ENCODE assay signal across 9 cellular contexts in genomic region chr11:63920870-63921417, GRCh38. TPM values are rescaled to one million over a fixed set of nuclear protein-coding genes. Genes with fewer than 3 reads are reported as not detected.
DNase-seq lines count a peak whose midpoint lies in the region; ATAC-seq and TF ChIP-seq lines count a peak whose summit lies in the region.
"Had no signal": no experiment of that assay in that cellular context is flagged by ENCODE, and none has a peak within 500 bp of the region (broad histone marks: within the 10 kb centered on the region; RNA-seq: fewer than 3 reads in every experiment).

No MANE protein-coding gene starts in this region.

- H3K27me3 Mint-ChIP-seq in glutamatergic neuron (ENCODE audit: unreplicated experiment): peaks cover 16% of the 10 kb centered on the region

- H3K36me3 Mint-ChIP-seq in glutamatergic neuron (ENCODE audit: unreplicated experiment): no peaks in the 10 kb centered on the region

- peak overlapping the region; percentile 85 for H3K27ac Mint-ChIP-seq in glutamatergic neuron (ENCODE audit: unreplicated experiment)

- TF ChIP-seq RAD21 in SK-N-SH (IDR thresholded peaks at IDR 0.05; ENCODE audit: low read length): no peak

- DNase-seq in SK-N-SH (no peak), activated T-cell treated with anti-CD3 and anti-CD28 coated beads for 1 hour (ENCODE audit: low read depth) (peak; percentile 31), glutamatergic neuron (peak; percentile 68), NCI-H2171 treated with DMSO at 0.1 percent for 48 hours (lab: John Stamatoyannopoulos, UW) (no peak), NCI-H1694 treated with DMSO at 0.1 percent for 48 hours (lab: John Stamatoyannopoulos, UW) (no peak), HPDE6-E6E7 (ENCODE audit: extremely low spot score) (no peak)
- DNase-seq in stimulated activated CD4-positive, alpha-beta T cell treated with anti-CD3 and anti-CD28 coated beads, Interleukin-4, amount 100 ng/mL, for 4 hours: peak; percentile 23 to 40

- CTCF ChIA-PET in SK-N-SH (lab: Yijun Ruan, JAX): interaction anchor here (1.0 to 1.5 kb wide), 4 partner anchors 13 to 83 kb away, joined by 3 to 4 read pairs (median 4); no protein-coding TSS in a partner anchor

- H3K79me2 ChIP-seq in SK-N-SH (ENCODE audit: insufficient read depth): no peaks in the 10 kb centered on the region

- peaks cover 10% of the 10 kb centered on the region for H3K4me1 Mint-ChIP-seq in glutamatergic neuron (ENCODE audit: low read depth, unreplicated experiment)

- no peaks in the 10 kb centered on the region for H3K9me2 ChIP-seq in SK-N-SH

- H3K27ac ChIP-seq in SK-N-SH (ENCODE audit: low read depth in 2 of 2, low read length in 1 of 2): no peak overlapping the region; a peak in 1 of 4 replicates

- H4K20me1 ChIP-seq in SK-N-SH (ENCODE audit: insufficient read depth): no peaks in the 10 kb centered on the region

- no peak overlapping the region for H2AFZ ChIP-seq in SK-N-SH (ENCODE audit: low read depth)

- no peak overlapping the region for H3K4me2 ChIP-seq in SK-N-SH

- no peak for TF ChIP-seq EP300 in SK-N-SH (IDR thresholded peaks at IDR 0.05; ENCODE audit: borderline replicate concordance in 1 of 2, low read depth in 1 of 2, low read length in 1 of 2)

- no peak overlapping the region; a peak in 1 of 4 replicates for H3K4me3 ChIP-seq in SK-N-SH (ENCODE audit: low read depth in 2 of 2, low read length in 1 of 2)
- H3K4me3 ChIP-seq: BLaER1 treated with 17β-estradiol and CSF1 and Interleukin-3, amounts not matched to agents 10 nM and 100 nM had no signal

- H3K4me3 Mint-ChIP-seq in glutamatergic neuron (ENCODE audit: unreplicated experiment): peak overlapping the region; percentile 79

- no peaks in the 10 kb centered on the region for H3K27me3 ChIP-seq in SK-N-SH (ENCODE audit: insufficient read depth)
- H3K27me3 ChIP-seq: BLaER1 treated with 17β-estradiol and CSF1 and Interleukin-3, amounts not matched to agents 10 nM and 100 nM had no signal

- no peaks in the 10 kb centered on the region for H3K36me3 ChIP-seq in SK-N-SH (replicated peaks in 1 of 2; ENCODE audit: control insufficient read depth in 1 of 2, insufficient read depth in 2 of 2, low read length in 1 of 2)
- H3K36me3 ChIP-seq: BLaER1 treated with 17β-estradiol and CSF1 and Interleukin-3, amounts not matched to agents 10 nM and 100 nM had no signal

- peaks cover 12% of the 10 kb centered on the region for H3K9me3 Mint-ChIP-seq in glutamatergic neuron (ENCODE audit: unreplicated experiment)

- POLR2A ChIA-PET in SK-N-SH (lab: Yijun Ruan, JAX): interaction anchor here (0.6 kb wide), 1 partner anchor 11 kb away, joined by 4 read pairs; no protein-coding TSS in a partner anchor

- no peak for ATAC-seq in SK-N-SH treated with all-trans-retinoic acid at 6 μM for 48 hours

- no peaks in the 10 kb centered on the region for H3F3A ChIP-seq in SK-N-SH (replicated peaks; ENCODE audit: insufficient read depth)

- TF ChIP-seq CTCF in SK-N-SH (IDR thresholded peaks at IDR 0.05) (peak; percentile 21), glutamatergic neuron (IDR thresholded peaks at IDR 0.05; ENCODE audit: partially characterized antibody, unreplicated experiment) (peak; percentile 62)

- WGBS in SK-N-SH (ENCODE audit: low lambda C conversion rate): 88% methylated on average over 10 of the region's 15 CpGs

- peaks cover 4 to 31% of the 10 kb centered on the region in 2 experiments; a peak in 3 of 4 replicates for H3K4me1 ChIP-seq in SK-N-SH (ENCODE audit: control insufficient read depth in 1 of 2, insufficient read depth in 2 of 2, low read depth in 1 of 2, low read length in 1 of 2)

- H3K9me3 ChIP-seq in SK-N-SH: no peaks in the 10 kb centered on the region
- H3K9me3 ChIP-seq: BLaER1 treated with 17β-estradiol and CSF1 and Interleukin-3, amounts not matched to agents 10 nM and 100 nM had no signal

- H3K9ac ChIP-seq in SK-N-SH: no peak overlapping the region

TF ChIP-seq in SK-N-SH, 30 proteins besides CTCF, POLR2A, EP300 and RAD21:
- TF ChIP-seq CHD2 (IDR thresholded peaks at IDR 0.05; ENCODE audit: low read length, partially characterized antibody) (no peak), YY1 (IDR thresholded peaks at IDR 0.05; ENCODE audit: low read depth) (no peak), RXRA (IDR thresholded peaks at IDR 0.05; ENCODE audit: borderline replicate concordance, low read depth) (no peak), IRF3 (IDR thresholded peaks at IDR 0.05; ENCODE audit: low read depth, low read length) (no peak), USF1 (IDR thresholded peaks at IDR 0.05; ENCODE audit: borderline replicate concordance, low read depth) (no peak), TCF12 (IDR thresholded peaks at IDR 0.05) (no peak), GABPA (IDR thresholded peaks at IDR 0.05; ENCODE audit: low read depth) (no peak), FOSL2 (IDR thresholded peaks at IDR 0.05; ENCODE audit: borderline replicate concordance, low read depth) (no peak), NFIC (IDR thresholded peaks at IDR 0.05; ENCODE audit: borderline replicate concordance) (no peak), MAX (IDR thresholded peaks at IDR 0.05; ENCODE audit: low read depth) (no peak), FOXM1 (IDR thresholded peaks at IDR 0.05; ENCODE audit: low read depth) (no peak)

TF ChIP-seq in SK-N-SH treated with all-trans-retinoic acid at 6 μM for 48 hours, 23 proteins besides CTCF, POLR2A, EP300 and RAD21:
- no peak for TF ChIP-seq ARNTL (CRISPR knock-in tag; IDR thresholded peaks at IDR 0.05; ENCODE audit: borderline replicate concordance, low read depth)

RNA-seq across cellular contexts. Expression of gene RCOR2, which starts 4.0 kb away (rescaled TPM):
- 1.1 and 1.4 TPM in 2 replicates for polyA plus RNA-seq in SK-N-SH (2012; rRNA removed)
- 0.85 and 1.4 TPM in 2 replicates for polyA plus RNA-seq in SK-N-SH (2012; cell fraction: cytosol; rRNA removed)
- polyA plus RNA-seq in SK-N-SH (2012; cell fraction: nucleus; rRNA removed): 1.8 and 2.6 TPM in 2 replicates
- total RNA-seq in glutamatergic neuron (ENCODE audit: unreplicated experiment): 286 TPM

RNA-seq across cellular contexts. Expression of gene NAA40, which starts 17.9 kb away (rescaled TPM):
- polyA plus RNA-seq in SK-N-SH (2012; rRNA removed): 33.0 and 36.3 TPM in 2 replicates
- 21.4 and 26.3 TPM in 2 replicates for polyA plus RNA-seq in SK-N-SH (2012; cell fraction: cytosol; rRNA removed)
- polyA plus RNA-seq in SK-N-SH (2012; cell fraction: nucleus; rRNA removed): 137 and 147 TPM in 2 replicates
- total RNA-seq in glutamatergic neuron (ENCODE audit: unreplicated experiment): 68.0 TPM

RNA-seq across cellular contexts. Expression of gene COX8A, which starts 53.5 kb away (rescaled TPM):
- polyA plus RNA-seq in SK-N-SH (2012; rRNA removed): 597 and 824 TPM in 2 replicates
- 313 and 507 TPM in 2 replicates for polyA plus RNA-seq in SK-N-SH (2012; cell fraction: cytosol; rRNA removed)
- polyA plus RNA-seq in SK-N-SH (2012; cell fraction: nucleus; rRNA removed): 180 and 321 TPM in 2 replicates
- 289 TPM for total RNA-seq in glutamatergic neuron (ENCODE audit: unreplicated experiment)

Comparison
In these comparisons a context has a peak if more than half of its experiments do, and no peak if none do; other contexts are left out.
1. DNase-seq: peak in activated T-cell treated with anti-CD3 and anti-CD28 coated beads for 1 hour (single experiment), glutamatergic neuron (single experiment) and stimulated activated CD4-positive, alpha-beta T cell treated with anti-CD3 and anti-CD28 coated beads, Interleukin-4, amount 100 ng/mL, for 4 hours (2 of 2); none in SK-N-SH (single experiment), NCI-H2171 treated with DMSO at 0.1 percent for 48 hours (single experiment), NCI-H1694 treated with DMSO at 0.1 percent for 48 hours (single experiment) and HPDE6-E6E7 (single experiment).